30 cellular contexts compared by ENCODE assay signal in the genomic region with DNA sequence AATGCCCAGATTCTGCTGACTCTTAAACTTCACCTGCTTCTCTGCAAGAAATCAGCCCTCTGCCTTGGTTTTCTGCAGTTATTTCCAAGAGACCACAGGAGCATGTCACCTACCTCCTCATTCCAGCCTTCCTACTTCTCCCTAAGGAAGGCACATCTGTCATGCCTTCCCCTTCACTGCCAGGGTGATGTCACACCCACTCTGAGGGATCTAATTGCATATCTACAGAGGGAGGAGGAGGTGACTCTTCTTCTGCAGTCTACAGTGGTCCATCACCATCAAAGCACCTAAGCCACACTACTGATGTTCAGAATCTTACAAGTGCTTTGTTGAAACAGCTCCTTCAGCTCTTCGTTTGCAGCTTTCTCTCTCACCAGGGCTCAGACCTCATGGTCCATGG.
"Had no signal": no experiment of that assay in that cellular context is flagged by ENCODE, and none has a peak within 500 bp of the region (broad histone marks: within the 10 kb centered on the region; RNA-seq: fewer than 3 reads in every experiment).

No MANE protein-coding gene starts in this region.

- H3K36me3 Mint-ChIP-seq: activated naive CD8-positive, alpha-beta T cell; memory B cell; naive thymus-derived CD4-positive, alpha-beta T cell had no signal

- H3K4me3 ChIP-seq: cardiac muscle cell, colonic mucosa, dorsolateral prefrontal cortex, gastroesophageal sphincter, hepatocyte, ovary, prostate gland, skin epidermis, testis had no signal

- H3K4me1 Mint-ChIP-seq: memory B cell; naive thymus-derived CD4-positive, alpha-beta T cell had no signal

- H3K9me3 ChIP-seq: colonic mucosa, ovary, prostate gland, testis had no signal

- H3K36me3 ChIP-seq: cardiac muscle cell, colonic mucosa, gastroesophageal sphincter, ovary, prostate gland had no signal

- H3K4me1 ChIP-seq: colonic mucosa, gastroesophageal sphincter, prostate gland, testis had no signal

- DNase-seq: activated CD4-positive, alpha-beta T cell treated with anti-CD3 and anti-CD28 coated beads for 4 hours; activated CD4-positive, alpha-beta T cell treated with anti-CD3 and anti-CD28 coated beads, Interleukin-2, amount 50 U/mL, for 4 hours; activated effector memory CD4-positive, alpha-beta T cell treated with Interleukin-2 at 50 U/mL for 16 hours; activated naive CD4-positive, alpha-beta T cell treated with Interleukin-2 at 50 U/mL for 16 hours; anterior cingulate cortex; cerebellar nuclear complex; colonic mucosa; dorsolateral prefrontal cortex; effector memory CD4-positive, alpha-beta T cell; erythroblast; kidney; midbrain; naive thymus-derived CD4-positive, alpha-beta T cell; ovary; retina; stimulated activated CD4-positive, alpha-beta T cell treated with anti-CD3 and anti-CD28 coated beads, Interleukin-12 subunit alpha, Interleukin-12 subunit beta, amount 100 ng/mL, for 4 hours; stimulated activated CD4-positive, alpha-beta T cell treated with anti-CD3 and anti-CD28 coated beads, Interleukin-4, amount 100 ng/mL, for 1 hour; stimulated activated naive CD8-positive, alpha-beta T cell treated with anti-CD3 and anti-CD28 coated beads, Interleukin-15, Interleukin-2, amounts not matched to agents 100 U/mL and 50 U/mL, for 24 hours; testis; trophoblast cell had no signal

- H3K4me3 Mint-ChIP-seq: activated naive CD8-positive, alpha-beta T cell; memory B cell; naive thymus-derived CD4-positive, alpha-beta T cell had no signal

- H3K27me3 Mint-ChIP-seq: memory B cell had no signal

- FAIRE-seq: kidney, TTC549, urothelium cell line had no signal

- H3K27ac ChIP-seq: cardiac muscle cell, colonic mucosa, dorsolateral prefrontal cortex, gastroesophageal sphincter, hepatocyte, ovary, prostate gland, testis, VCaP had no signal

- H3K27ac Mint-ChIP-seq: activated naive CD8-positive, alpha-beta T cell; memory B cell; naive thymus-derived CD4-positive, alpha-beta T cell had no signal

- H3K27me3 ChIP-seq: cardiac muscle cell, colonic mucosa, gastroesophageal sphincter, hepatocyte, ovary, testis had no signal
